ENCODE assay signal across 6 cellular contexts in genomic region chr9:36175209-36175608, GRCh38. TPM values are rescaled to one million over a fixed set of nuclear protein-coding genes. Genes with fewer than 3 reads are reported as not detected.
"Had no signal": no experiment of that assay in that cellular context is flagged by ENCODE, and none has a peak within 500 bp of the region (broad histone marks: within the 10 kb centered on the region; RNA-seq: fewer than 3 reads in every experiment).

No MANE protein-coding gene starts in this region.

RNA-seq across cellular contexts. Expression of gene CCIN, which starts 6.0 kb away (rescaled TPM):
- total RNA-seq: activated B cell treated with CpG ODN at 0.5 μM for 24 hours; activated CD4-positive, alpha-beta memory T cell treated with anti-CD3 and anti-CD28 coated beads for 36 hours; activated CD4-positive, alpha-beta T cell treated with anti-CD3 and anti-CD28 coated beads for 36 hours; activated CD4-positive, alpha-beta T cell treated with anti-CD3 and anti-CD28 coated beads, Interleukin-2, amount 10 ng/mL, durations not matched to agents 24 days and 14 days; activated CD8-positive, alpha-beta memory T cell treated with anti-CD3 and anti-CD28 coated beads for 36 hours; activated CD8-positive, alpha-beta T cell treated with anti-CD3 and anti-CD28 coated beads for 36 hours had no signal
